2 cellular contexts compared by ENCODE assay signal in genomic region chr14:34433957-34434356, GRCh38.
A peak's percentile ranks its signal among the peaks of the same experiment; 100 is the strongest.
TF ChIP-seq lines count a peak whose summit lies in the region.

No MANE protein-coding gene starts in this region.

TF ChIP-seq in HepG2, 621 proteins besides CTCF, POLR2A, EP300 and RAD21:
- no peak for TF ChIP-seq MZF1 (CRISPR knock-in tag; IDR thresholded peaks at IDR 0.05; ENCODE audit: borderline replicate concordance)
- no peak for TF ChIP-seq GPN1 (CRISPR knock-in tag; IDR thresholded peaks at IDR 0.05; ENCODE audit: borderline replicate concordance)
- TF ChIP-seq RCOR2 (CRISPR knock-in tag; IDR thresholded peaks at IDR 0.05): no peak
- no peak for TF ChIP-seq TAF15 (IDR thresholded peaks at IDR 0.05; ENCODE audit: low read depth, low read length, poor library complexity, severe bottlenecking)
- no peak for TF ChIP-seq NPAS2 (CRISPR knock-in tag; IDR thresholded peaks at IDR 0.05; ENCODE audit: borderline replicate concordance)
- TF ChIP-seq AKNA (CRISPR knock-in tag; IDR thresholded peaks at IDR 0.05; ENCODE audit: borderline replicate concordance): no peak
- TF ChIP-seq MAFF (IDR thresholded peaks at IDR 0.05; ENCODE audit: low read depth, low read length): peak; percentile 72; the same call in 1 of the 2 replicates
- TF ChIP-seq, protein P1, sequence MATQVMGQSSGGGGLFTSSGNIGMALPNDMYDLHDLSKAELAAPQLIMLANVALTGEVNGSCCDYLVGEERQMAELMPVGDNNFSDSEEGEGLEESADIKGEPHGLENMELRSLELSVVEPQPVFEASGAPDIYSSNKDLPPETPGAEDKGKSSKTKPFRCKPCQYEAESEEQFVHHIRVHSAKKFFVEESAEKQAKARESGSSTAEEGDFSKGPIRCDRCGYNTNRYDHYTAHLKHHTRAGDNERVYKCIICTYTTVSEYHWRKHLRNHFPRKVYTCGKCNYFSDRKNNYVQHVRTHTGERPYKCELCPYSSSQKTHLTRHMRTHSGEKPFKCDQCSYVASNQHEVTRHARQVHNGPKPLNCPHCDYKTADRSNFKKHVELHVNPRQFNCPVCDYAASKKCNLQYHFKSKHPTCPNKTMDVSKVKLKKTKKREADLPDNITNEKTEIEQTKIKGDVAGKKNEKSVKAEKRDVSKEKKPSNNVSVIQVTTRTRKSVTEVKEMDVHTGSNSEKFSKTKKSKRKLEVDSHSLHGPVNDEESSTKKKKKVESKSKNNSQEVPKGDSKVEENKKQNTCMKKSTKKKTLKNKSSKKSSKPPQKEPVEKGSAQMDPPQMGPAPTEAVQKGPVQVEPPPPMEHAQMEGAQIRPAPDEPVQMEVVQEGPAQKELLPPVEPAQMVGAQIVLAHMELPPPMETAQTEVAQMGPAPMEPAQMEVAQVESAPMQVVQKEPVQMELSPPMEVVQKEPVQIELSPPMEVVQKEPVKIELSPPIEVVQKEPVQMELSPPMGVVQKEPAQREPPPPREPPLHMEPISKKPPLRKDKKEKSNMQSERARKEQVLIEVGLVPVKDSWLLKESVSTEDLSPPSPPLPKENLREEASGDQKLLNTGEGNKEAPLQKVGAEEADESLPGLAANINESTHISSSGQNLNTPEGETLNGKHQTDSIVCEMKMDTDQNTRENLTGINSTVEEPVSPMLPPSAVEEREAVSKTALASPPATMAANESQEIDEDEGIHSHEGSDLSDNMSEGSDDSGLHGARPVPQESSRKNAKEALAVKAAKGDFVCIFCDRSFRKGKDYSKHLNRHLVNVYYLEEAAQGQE (IDR thresholded peaks at IDR 0.05; ENCODE audit: borderline replicate concordance in 1 of 2, low read depth in 1 of 2, low read length in 2 of 2): no peak
- no peak for TF ChIP-seq HOXD1 (CRISPR knock-in tag; IDR thresholded peaks at IDR 0.05)
- no peak for TF ChIP-seq TOE1 (CRISPR knock-in tag; IDR thresholded peaks at IDR 0.05)
- TF ChIP-seq MAFK (conservative IDR thresholded peaks at IDR 0.05 in 1 of 2, IDR thresholded peaks at IDR 0.05 in 1 of 2; ENCODE audit: low read length in 2 of 2): peak; percentile 75 to 88

TF ChIP-seq in K562, 482 proteins besides CTCF, POLR2A, EP300 and RAD21:
- TF ChIP-seq HNRNPUL1 (IDR thresholded peaks at IDR 0.05; ENCODE audit: low read length): no peak
- peak; percentile 53; the same call in 1 of the 2 replicates for TF ChIP-seq C11orf30 (IDR thresholded peaks at IDR 0.05; ENCODE audit: low read depth)
- TF ChIP-seq, protein P2, sequence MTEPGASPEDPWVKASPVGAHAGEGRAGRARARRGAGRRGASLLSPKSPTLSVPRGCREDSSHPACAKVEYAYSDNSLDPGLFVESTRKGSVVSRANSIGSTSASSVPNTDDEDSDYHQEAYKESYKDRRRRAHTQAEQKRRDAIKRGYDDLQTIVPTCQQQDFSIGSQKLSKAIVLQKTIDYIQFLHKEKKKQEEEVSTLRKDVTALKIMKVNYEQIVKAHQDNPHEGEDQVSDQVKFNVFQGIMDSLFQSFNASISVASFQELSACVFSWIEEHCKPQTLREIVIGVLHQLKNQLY (CRISPR knock-in tag; conservative IDR thresholded peaks at IDR 0.05): no peak
- TF ChIP-seq ZNF316 (IDR thresholded peaks at IDR 0.05): peak; percentile 73
TF ChIP-seq in K562: peak in this region for 2.
